ENCODE assay signal across 8 cellular contexts in the genomic region with DNA sequence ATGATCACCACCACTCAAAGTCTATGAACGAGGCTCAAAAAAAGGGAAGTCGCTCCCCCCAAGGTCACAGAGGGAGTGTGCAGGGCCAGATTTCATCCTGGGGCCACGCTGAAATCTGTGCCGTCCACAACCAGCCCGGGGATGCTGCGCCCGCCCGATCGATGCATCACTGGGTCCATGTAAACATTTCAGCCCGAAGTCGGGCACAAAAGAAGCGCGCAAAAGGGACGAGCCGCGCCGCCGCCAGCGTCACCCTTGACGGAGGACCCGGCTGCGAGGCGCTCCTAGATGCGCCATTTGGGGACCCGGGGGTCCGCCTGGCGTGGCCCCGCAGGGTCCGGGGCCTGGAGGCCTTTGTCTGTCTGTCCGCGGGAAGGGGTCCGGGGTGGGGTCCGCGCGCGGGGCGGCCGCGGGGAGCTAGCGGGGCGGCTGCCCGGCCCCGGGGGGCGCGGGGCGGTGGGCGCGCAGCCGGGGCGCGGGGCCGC. TPM values are rescaled to one million over a fixed set of nuclear protein-coding genes. Genes with fewer than 3 reads are reported as not detected.
A peak's percentile ranks its signal among the peaks of the same experiment; 100 is the strongest.
DNase-seq lines count a peak whose midpoint lies in the region; ATAC-seq and TF ChIP-seq lines count a peak whose summit lies in the region.

No MANE protein-coding gene starts in this region.

- peak; percentile 8 for ATAC-seq in GM19468 (IDR thresholded peaks at IDR 0.05; ENCODE audit: extremely low read depth, unreplicated experiment)
- peak; percentile 10 for ATAC-seq in HG03558 (IDR thresholded peaks at IDR 0.05; ENCODE audit: extremely low read depth, unreplicated experiment)

- peaks cover 4% of the 10 kb centered on the region for H3K27me3 Mint-ChIP-seq in Caco-2 (ENCODE audit: insufficient read depth, unreplicated experiment)

- H3K4me1 ChIP-seq in Caco-2: peaks cover 6% of the 10 kb centered on the region; the same call in 1 of the 2 replicates
- H3K4me1 ChIP-seq in breast epithelium: peaks cover 0 to 7% of the 10 kb centered on the region in 2 donors

- POLR2A ChIA-PET in Caco-2 (lab: Charles Lee): no interaction called here

- peaks cover 16% of the 10 kb centered on the region for H3K9me3 Mint-ChIP-seq in Caco-2 (ENCODE audit: unreplicated experiment)

- peaks cover 14% of the 10 kb centered on the region for H3K36me3 Mint-ChIP-seq in Caco-2 (ENCODE audit: insufficient read depth, unreplicated experiment)

- H3K4me3 ChIP-seq in Caco-2 (ENCODE audit: low read depth, low read length) (peak overlapping the region; percentile 100), breast epithelium (peak overlapping the region; percentile 74 to 99 (median 87))

- H3K4me3 Mint-ChIP-seq in Caco-2 (ENCODE audit: unreplicated experiment): peak overlapping the region; percentile 89

- H3K9me3 ChIP-seq in Caco-2: no peaks in the 10 kb centered on the region
- no peaks in the 10 kb centered on the region for H3K9me3 ChIP-seq in breast epithelium

- TF ChIP-seq CTCF in Caco-2 (IDR thresholded peaks at IDR 0.05; ENCODE audit: insufficient read depth in 1 of 2, low read depth in 1 of 2, low read length in 1 of 2, severe bottlenecking in 1 of 2, unreplicated experiment in 1 of 2) (no peak), breast epithelium (IDR thresholded peaks at IDR 0.05) (no peak)

- DNase-seq in Caco-2: peak in 1 of 2 experiments; percentile 40
- peak; percentile 13 for DNase-seq in T-helper 9 cell
- no peak for DNase-seq in breast epithelium (ENCODE audit: low spot score in 2 of 2)
- peak; percentile 73 for DNase-seq in islet precursor cell
- peak; percentile 19 for DNase-seq in stimulated activated CD4-positive, alpha-beta T cell treated with anti-CD3 and anti-CD28 coated beads, Interleukin-12 subunit alpha, Interleukin-12 subunit beta, amount 100 ng/mL, for 4 hours
- DNase-seq in OCI-M2 (lab: John Stamatoyannopoulos, UW; ENCODE audit: unreplicated experiment): no peak

- peaks cover 12% of the 10 kb centered on the region for H3K4me1 Mint-ChIP-seq in Caco-2 (ENCODE audit: low read depth, unreplicated experiment)

- intact Hi-C loops in Caco-2 (cut with micrococcal nuclease; ENCODE audit: unreplicated experiment): loop anchor here (2.0 kb wide), 1 partner anchor 31 kb away; no protein-coding TSS in a partner anchor
- intact Hi-C loops in breast epithelium (cut with DNase I; ENCODE audit: low total_unique reads): loop anchor here (1.0 kb wide), 1 partner anchor 8 kb away; no protein-coding TSS in a partner anchor

- peak overlapping the region; percentile 77 to 89 for H3K27ac ChIP-seq in breast epithelium

- TF ChIP-seq POLR2A in breast epithelium (IDR thresholded peaks at IDR 0.05): no peak

- BruUV-seq in Caco-2 (replicated peaks; lab: Mats Ljungman, UMichigan): no TSS peak

- H3K27me3 ChIP-seq in Caco-2 (replicated peaks; ENCODE audit: control insufficient read depth, insufficient read depth, low read length) (no peaks in the 10 kb centered on the region), breast epithelium (no peaks in the 10 kb centered on the region)

- no peaks in the 10 kb centered on the region for H3K36me3 ChIP-seq in Caco-2 (ENCODE audit: control insufficient read depth, insufficient read depth, low read length)
- H3K36me3 ChIP-seq in breast epithelium: no peaks in the 10 kb centered on the region

- H3K27ac Mint-ChIP-seq in Caco-2 (ENCODE audit: unreplicated experiment): peak overlapping the region; percentile 45

- CTCF ChIA-PET in Caco-2 (lab: Charles Lee): no interaction called here

RNA-seq across cellular contexts. Expression of a gene that starts 0.5 kb away (rescaled TPM):
- total RNA-seq in Caco-2 (2022) (37.3 and 44.5 TPM in 2 replicates), breast epithelium (10 to 100 TPM; 64.0 to 99.0 (median 65.3) TPM)

Comparison
In these comparisons a context has a peak if more than half of its experiments do, and no peak if none do; other contexts are left out.
1. DNase-seq: peak in T-helper 9 cell (single experiment), islet precursor cell (single experiment) and stimulated activated CD4-positive, alpha-beta T cell treated with anti-CD3 and anti-CD28 coated beads, Interleukin-12 subunit alpha, Interleukin-12 subunit beta, amount 100 ng/mL, for 4 hours (single experiment); none in breast epithelium (0 of 2) and OCI-M2 (single experiment).